In the genomic region with DNA sequence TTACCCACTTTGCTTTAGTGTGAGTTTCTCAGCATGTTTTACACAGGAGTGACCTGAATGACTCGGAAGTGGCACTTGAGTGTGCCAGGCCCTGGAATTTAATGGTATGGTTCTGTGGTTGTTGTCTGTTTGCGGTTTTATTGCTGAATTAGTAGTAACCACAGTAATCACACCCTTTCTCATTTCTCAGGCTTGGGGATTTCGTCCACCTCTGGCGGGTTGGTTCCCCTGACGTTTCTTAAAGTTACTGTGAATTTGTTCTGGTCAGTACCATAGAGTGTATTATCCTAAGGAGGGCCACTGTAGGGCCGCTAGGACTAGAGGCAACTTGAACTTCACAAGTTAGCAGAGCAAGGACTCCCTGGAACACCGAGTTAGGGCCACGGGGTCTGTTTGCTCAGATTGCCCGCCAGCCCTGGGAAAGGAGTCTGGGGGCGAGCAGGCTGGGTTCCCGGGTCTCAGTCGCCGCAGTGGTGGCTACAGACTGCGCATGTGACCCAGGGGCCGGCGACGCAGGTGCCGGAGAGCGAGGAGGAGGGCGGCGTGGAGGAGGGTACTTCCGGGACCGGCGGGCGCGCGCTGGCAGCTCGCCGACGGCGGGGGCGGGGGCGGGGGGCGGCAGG, we compare ENCODE assay signal across 7 cellular contexts. TPM values are rescaled to one million over a fixed set of nuclear protein-coding genes. Genes with fewer than 3 reads are reported as not detected.
DNase-seq lines count a peak whose midpoint lies in the region; ATAC-seq and TF ChIP-seq lines count a peak whose summit lies in the region.

No MANE protein-coding gene starts in this region.

- H3K27ac ChIP-seq in left ventricle myocardium inferior (replicated peaks) (peak overlapping the region; percentile 80), sigmoid colon (peak overlapping the region; percentile 70 to 83 (median 80))

- H3K36me3 ChIP-seq in left ventricle myocardium inferior (no peaks in the 10 kb centered on the region), sigmoid colon (no peaks in the 10 kb centered on the region)

- ATAC-seq in GM19463 (IDR thresholded peaks at IDR 0.05; ENCODE audit: unreplicated experiment) (peak; percentile 78), HG03521 (IDR thresholded peaks at IDR 0.05; ENCODE audit: unreplicated experiment) (peak; percentile 74)

- DNase-seq in GM12864 (ENCODE audit: low read depth), result peak; percentile 45
- DNase-seq in left ventricle myocardium inferior, result no peak
- DNase-seq in sigmoid colon, result no peak
- DNase-seq in epidermal melanocyte (ENCODE audit: insufficient read length, low spot score), result no peak

- H3K27me3 ChIP-seq in left ventricle myocardium inferior (ENCODE audit: low read depth) (peaks cover 4% of the 10 kb centered on the region), sigmoid colon (no peaks in the 10 kb centered on the region)

- WGBS in sigmoid colon, 2 donors, result 2 to 4% methylated on average over 34 of the region's 34 CpGs

- TF ChIP-seq CTCF in GM12864 (IDR thresholded peaks at IDR 0.05; ENCODE audit: low read depth, low read length, missing control alignments), result peak; percentile 3
- no peak for TF ChIP-seq CTCF in WI38 (IDR thresholded peaks at IDR 0.05; ENCODE audit: low read depth, low read length)
- TF ChIP-seq CTCF in left ventricle myocardium inferior (IDR thresholded peaks at IDR 0.05; ENCODE audit: borderline replicate concordance), result no peak
- TF ChIP-seq CTCF in sigmoid colon (IDR thresholded peaks at IDR 0.05), result no peak

- H3K4me1 ChIP-seq in left ventricle myocardium inferior, result peaks cover 17% of the 10 kb centered on the region
- peaks cover 0 to 11% (median 5%) of the 10 kb centered on the region in 4 donors for H3K4me1 ChIP-seq in sigmoid colon

- no peak for TF ChIP-seq EP300 in sigmoid colon (IDR thresholded peaks at IDR 0.05)

- H3K4me3 ChIP-seq in GM12864 (ENCODE audit: low read depth, low read length) (peak overlapping the region; percentile 59), WI38 (ENCODE audit: low read depth, low read length) (peak overlapping the region; percentile 67), left ventricle myocardium inferior (peak overlapping the region; percentile 73), sigmoid colon (peak overlapping the region; percentile 56 to 78 (median 70))

- no peak for TF ChIP-seq POLR2A in sigmoid colon (IDR thresholded peaks at IDR 0.05)

- intact Hi-C loops in left ventricle myocardium inferior (cut with micrococcal nuclease) (no loop called here), sigmoid colon (cut with DNase I) (loop anchor here (1.0 kb wide), 1 partner anchor 26 kb away; no protein-coding TSS in a partner anchor)

- H3K9me3 ChIP-seq in left ventricle myocardium inferior (replicated peaks) (no peaks in the 10 kb centered on the region), sigmoid colon (no peaks in the 10 kb centered on the region)

RNA-seq across cellular contexts. Expression of a gene that starts 0.5 kb away (rescaled TPM):
- total RNA-seq in left ventricle myocardium inferior (2.2 TPM), sigmoid colon (1 to 10 TPM in 1 of 4 donors, under 1 TPM in 2, not detected in 1; 0.27 to 2.3 (median 0.71) TPM)
- 1 to 10 TPM in 1 of 3 donors, under 1 TPM in 2; 0.32 to 3.0 (median 0.60) TPM for polyA plus RNA-seq in sigmoid colon

RNA-seq across cellular contexts. Expression of a gene that starts 26.3 kb away (rescaled TPM):
- total RNA-seq in left ventricle myocardium inferior (97.1 TPM), sigmoid colon (10 to 100 TPM; 15.1 to 32.1 (median 26.2) TPM)
- 10 to 100 TPM; 28.2 to 38.1 (median 31.2) TPM for polyA plus RNA-seq in sigmoid colon
